In the genomic region with DNA sequence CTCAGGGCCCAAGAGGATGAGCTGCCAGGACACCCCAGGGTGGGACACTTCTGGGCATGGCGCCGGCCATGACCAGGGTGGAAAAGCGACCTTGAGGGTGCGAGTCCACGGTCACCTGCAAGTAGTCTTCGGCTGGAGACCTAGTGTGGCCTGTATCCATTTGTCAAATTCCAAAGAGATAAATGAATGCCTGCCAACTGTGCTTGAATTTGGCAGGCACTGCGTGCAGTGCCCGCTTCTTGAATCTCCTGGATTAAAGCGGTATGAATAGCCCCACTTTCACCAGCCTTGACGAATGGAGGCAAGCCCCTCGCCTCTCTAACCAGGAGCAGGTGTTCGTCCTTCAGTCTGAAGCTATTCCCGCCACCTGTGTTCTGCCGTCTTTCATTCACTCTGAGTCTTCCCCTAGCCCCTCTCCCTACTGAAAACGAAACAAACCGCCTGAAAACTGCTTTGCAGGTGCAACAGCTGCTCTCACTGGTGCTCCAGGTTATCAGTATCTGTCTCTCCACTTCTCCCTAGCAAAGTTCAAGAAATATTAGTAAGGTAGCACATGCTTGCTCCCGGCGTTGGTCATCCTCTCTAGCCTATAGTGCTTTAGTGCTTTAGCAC, we compare ENCODE assay signal across 19 cellular contexts. TPM values are rescaled to one million over a fixed set of nuclear protein-coding genes. Genes with fewer than 3 reads are reported as not detected.
A peak's percentile ranks its signal among the peaks of the same experiment; 100 is the strongest.
DNase-seq lines count a peak whose midpoint lies in the region; ATAC-seq and TF ChIP-seq lines count a peak whose summit lies in the region.
"Had no signal": no experiment of that assay in that cellular context is flagged by ENCODE, and none has a peak within 500 bp of the region (broad histone marks: within the 10 kb centered on the region; RNA-seq: fewer than 3 reads in every experiment).

No MANE protein-coding gene starts in this region.

- peak overlapping the region; percentile 56 for H3K4me2 ChIP-seq in OCI-LY3 (ENCODE audit: low read length)

- H3K9ac ChIP-seq in OCI-LY3 (ENCODE audit: low read length) = no peak overlapping the region

- peak; percentile 20 for DNase-seq in DMS79 treated with DMSO at 0.1 percent for 48 hours (lab: John Stamatoyannopoulos, UW)
- DNase-seq in Jurkat, Clone E6-1 (ENCODE audit: low read depth, low spot score) = peak; percentile 1
- DNase-seq in left lobe of liver (ENCODE audit: low spot score) = no peak
- no peak for DNase-seq in effector CD8-positive, alpha-beta T cell (lab: John Stamatoyannopoulos, UW)
- no peak for DNase-seq in OCI-M2 (lab: John Stamatoyannopoulos, UW; ENCODE audit: unreplicated experiment)
- DNase-seq: AML-193, H9, KBM-7, NCI-H1417, NCI-H2029 treated with DMSO at 0.1 percent for 48 hours, NCI-H82 had no signal

- H2AFZ ChIP-seq in OCI-LY3 (ENCODE audit: low read depth, low read length) = peak overlapping the region; percentile 68; the same call in 1 of the 2 replicates

- H3K4me3 ChIP-seq in Jurkat, Clone E6-1 (ENCODE audit: low read length) = no peak overlapping the region
- peak overlapping the region; percentile 35 for H3K4me3 ChIP-seq in OCI-LY3 (ENCODE audit: low read length)
- H3K4me3 ChIP-seq: SJCRH30 had no signal

- no peaks in the 10 kb centered on the region for H3K79me2 ChIP-seq in OCI-LY3 (ENCODE audit: low read length)

- no peaks in the 10 kb centered on the region for H3K9me3 ChIP-seq in OCI-LY3 (ENCODE audit: insufficient read depth, low read length)
- H3K9me3 ChIP-seq: SJCRH30 had no signal

- ATAC-seq in left lobe of liver = peak; percentile 80
- no peak for ATAC-seq in HG03095 (IDR thresholded peaks at IDR 0.05; ENCODE audit: unreplicated experiment)

- TF ChIP-seq CTCF in OCI-LY3 (IDR thresholded peaks at IDR 0.05; ENCODE audit: low read depth, low read length) = no peak

- H3K4me1 ChIP-seq in OCI-LY3 (ENCODE audit: low read length) = peaks cover 16% of the 10 kb centered on the region
- H3K4me1 ChIP-seq: SJCRH30 had no signal

- no peaks in the 10 kb centered on the region for H4K20me1 ChIP-seq in OCI-LY3 (ENCODE audit: insufficient read depth, low read length)

- H3K27me3 ChIP-seq in OCI-LY3 (ENCODE audit: low read depth, low read length) = no peaks in the 10 kb centered on the region

- no peak overlapping the region for H3K27ac ChIP-seq in OCI-LY3 (ENCODE audit: low read length)
- H3K27ac ChIP-seq: RWPE1, SJCRH30 had no signal

- H3K36me3 ChIP-seq in OCI-LY3 (replicated peaks; ENCODE audit: low read depth, low read length) = no peaks in the 10 kb centered on the region
- H3K36me3 ChIP-seq: SJCRH30 had no signal

RNA-seq across cellular contexts. Expression of gene NLRP14, which starts 11.2 kb away (rescaled TPM):
- not detected for polyA plus RNA-seq in Jurkat, Clone E6-1 (2012; ENCODE audit: insufficient read depth, insufficient read length)
- 0.10 TPM for total RNA-seq in left lobe of liver
- total RNA-seq: HT1080, M059J, SJCRH30 had no signal

RNA-seq across cellular contexts. Expression of gene ZNF214, which starts 11.3 kb away (rescaled TPM):
- not detected for polyA plus RNA-seq in Jurkat, Clone E6-1 (2012; ENCODE audit: insufficient read depth, insufficient read length)
- 1.8 TPM for total RNA-seq in left lobe of liver
- total RNA-seq: T-helper 2 cell treated with Interferon-gamma antibody and Interleukin-4, amounts not matched to agents 100 ng/mL and 5 ng/mL, for 36 hours had no signal

RNA-seq across cellular contexts. Expression of gene RBMXL2, which starts 57.3 kb away (rescaled TPM):
- not detected for polyA plus RNA-seq in Jurkat, Clone E6-1 (2012; ENCODE audit: insufficient read depth, insufficient read length)
- total RNA-seq in left lobe of liver = not detected
- total RNA-seq: Daoy, H9, HT1080, M059J, SJCRH30 had no signal

Comparison
In these comparisons a context has a peak if more than half of its experiments do, and no peak if none do; other contexts are left out.
1. DNase-seq: peak in DMS79 treated with DMSO at 0.1 percent for 48 hours (single experiment) and Jurkat, Clone E6-1 (single experiment); none in left lobe of liver (single experiment), effector CD8-positive, alpha-beta T cell (single experiment) and OCI-M2 (single experiment).